ENCODE assay signal across 1 cellular context in genomic region chr5:515273-515836, GRCh38.
TF ChIP-seq lines count a peak whose summit lies in the region.

No MANE protein-coding gene starts in this region.

TF ChIP-seq in H1, 55 proteins besides CTCF, POLR2A, EP300 and RAD21 (continued from another document):
- no peak for TF ChIP-seq NANOG (IDR thresholded peaks at IDR 0.05; ENCODE audit: insufficient read depth, low read depth, low read length, poor library complexity, severe bottlenecking)
- TF ChIP-seq, protein P1, sequence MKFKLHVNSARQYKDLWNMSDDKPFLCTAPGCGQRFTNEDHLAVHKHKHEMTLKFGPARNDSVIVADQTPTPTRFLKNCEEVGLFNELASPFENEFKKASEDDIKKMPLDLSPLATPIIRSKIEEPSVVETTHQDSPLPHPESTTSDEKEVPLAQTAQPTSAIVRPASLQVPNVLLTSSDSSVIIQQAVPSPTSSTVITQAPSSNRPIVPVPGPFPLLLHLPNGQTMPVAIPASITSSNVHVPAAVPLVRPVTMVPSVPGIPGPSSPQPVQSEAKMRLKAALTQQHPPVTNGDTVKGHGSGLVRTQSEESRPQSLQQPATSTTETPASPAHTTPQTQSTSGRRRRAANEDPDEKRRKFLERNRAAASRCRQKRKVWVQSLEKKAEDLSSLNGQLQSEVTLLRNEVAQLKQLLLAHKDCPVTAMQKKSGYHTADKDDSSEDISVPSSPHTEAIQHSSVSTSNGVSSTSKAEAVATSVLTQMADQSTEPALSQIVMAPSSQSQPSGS (IDR thresholded peaks at IDR 0.05; ENCODE audit: low read length) = no peak
- TF ChIP-seq E2F6 (IDR thresholded peaks at IDR 0.05) = no peak
- no peak for TF ChIP-seq SRF (IDR thresholded peaks at IDR 0.05; ENCODE audit: low read depth, low read length)
